In genomic region chr9:111348821-111349271, GRCh38 we compare ENCODE assay signal across 18 cellular contexts. TPM values are rescaled to one million over a fixed set of nuclear protein-coding genes. Genes with fewer than 3 reads are reported as not detected.
DNase-seq lines count a peak whose midpoint lies in the region; ATAC-seq and TF ChIP-seq lines count a peak whose summit lies in the region.
"Had no signal": no experiment of that assay in that cellular context is flagged by ENCODE, and none has a peak within 500 bp of the region (broad histone marks: within the 10 kb centered on the region; RNA-seq: fewer than 3 reads in every experiment).

No MANE protein-coding gene starts in this region.

- peak in 1 of 7 experiments; percentile 1 for TF ChIP-seq CTCF in body of pancreas (IDR thresholded peaks at IDR 0.05)
- no peak for TF ChIP-seq CTCF in glutamatergic neuron (IDR thresholded peaks at IDR 0.05; ENCODE audit: partially characterized antibody, unreplicated experiment)

- no peaks in the 10 kb centered on the region for H3K9me3 ChIP-seq in body of pancreas
- H3K9me3 ChIP-seq: BLaER1 had no signal

- H3K36me3 Mint-ChIP-seq in glutamatergic neuron (ENCODE audit: unreplicated experiment): no peaks in the 10 kb centered on the region
- no peaks in the 10 kb centered on the region for H3K36me3 Mint-ChIP-seq in T-helper 2 cell treated with Interferon-gamma antibody and Interleukin-4, amounts not matched to agents 5 μg/mL and 100 μg/mL, for 36 hours (ENCODE audit: low read depth)
- H3K36me3 Mint-ChIP-seq in activated CD4-positive, alpha-beta memory T cell treated with anti-CD3 and anti-CD28 coated beads for 36 hours: no peaks in the 10 kb centered on the region
- H3K36me3 Mint-ChIP-seq: stimulated activated effector memory CD8-positive, alpha-beta T cell treated with anti-CD3 and anti-CD28 coated beads, Interleukin-12 subunit alpha, Interleukin-12 subunit beta, amount 100 ng/mL, for 72 hours had no signal

- H3K9me3 Mint-ChIP-seq in glutamatergic neuron (ENCODE audit: unreplicated experiment): peaks cover 1% of the 10 kb centered on the region
- no peaks in the 10 kb centered on the region for H3K9me3 Mint-ChIP-seq in T-helper 2 cell treated with Interferon-gamma antibody and Interleukin-4, amounts not matched to agents 5 μg/mL and 100 μg/mL, for 36 hours
- no peaks in the 10 kb centered on the region for H3K9me3 Mint-ChIP-seq in activated CD4-positive, alpha-beta memory T cell treated with anti-CD3 and anti-CD28 coated beads for 36 hours

- WGBS in body of pancreas, 2 donors: 7 to 10% methylated on average over 4 of the region's 4 CpGs

- CTCF ChIA-PET in activated CD4-positive, alpha-beta memory T cell treated with anti-CD3 and anti-CD28 coated beads for 36 hours (lab: Charles Lee): no interaction called here

- H3K36me3 ChIP-seq in body of pancreas (replicated peaks in 1 of 2; ENCODE audit: insufficient read depth in 1 of 2, low read depth in 2 of 2): no peaks in the 10 kb centered on the region
- H3K36me3 ChIP-seq: BLaER1 had no signal

- intact Hi-C loops in body of pancreas (cut with DNase I): no loop called here
- intact Hi-C loops in activated CD4-positive, alpha-beta memory T cell treated with anti-CD3 and anti-CD28 coated beads for 36 hours (cut with micrococcal nuclease): no loop called here

- POLR2A ChIA-PET in activated CD4-positive, alpha-beta memory T cell treated with anti-CD3 and anti-CD28 coated beads for 36 hours (lab: Charles Lee): no interaction called here

- peak; percentile 84 for ATAC-seq in body of pancreas
- ATAC-seq: stimulated activated effector memory CD8-positive, alpha-beta T cell treated with anti-CD3 and anti-CD28 coated beads, Interleukin-12 subunit alpha, Interleukin-12 subunit beta, amount 100 ng/mL, for 72 hours had no signal

- peaks cover 20% of the 10 kb centered on the region for H3K4me1 ChIP-seq in body of pancreas
- H3K4me1 ChIP-seq: BLaER1 had no signal

- no peaks in the 10 kb centered on the region for H3K27me3 ChIP-seq in body of pancreas
- H3K27me3 ChIP-seq: BLaER1 had no signal

- H3K4me1 Mint-ChIP-seq in glutamatergic neuron (ENCODE audit: low read depth, unreplicated experiment): no peaks in the 10 kb centered on the region
- H3K4me1 Mint-ChIP-seq in T-helper 2 cell treated with Interferon-gamma antibody and Interleukin-4, amounts not matched to agents 5 μg/mL and 100 μg/mL, for 36 hours (ENCODE audit: low read depth): peaks cover 6% of the 10 kb centered on the region
- H3K4me1 Mint-ChIP-seq in activated CD4-positive, alpha-beta memory T cell treated with anti-CD3 and anti-CD28 coated beads for 36 hours (ENCODE audit: low read depth): peaks cover 2% of the 10 kb centered on the region

- DNase-seq in HS-5 (ENCODE audit: low read depth) (peak; percentile 50), body of pancreas (peak in 1 of 4 donors; percentile 6), iris pigment epithelial cell (ENCODE audit: low read depth) (peak; percentile 26), skeletal muscle cell (ENCODE audit: low read depth) (peak; percentile 66), glutamatergic neuron (no peak), KG1 (lab: John Stamatoyannopoulos, UW) (no peak)
- no peak for DNase-seq in T-helper 2 cell treated with Interferon-gamma antibody and Interleukin-4, amounts not matched to agents 5 μg/mL and 100 μg/mL, for 36 hours (ENCODE audit: low spot score)
- no peak for DNase-seq in activated CD4-positive, alpha-beta memory T cell treated with anti-CD3 and anti-CD28 coated beads for 36 hours
- DNase-seq: activated CD4-positive, alpha-beta T cell treated with anti-CD3 and anti-CD28 coated beads, Interleukin-2, amount 50 U/mL, for 48 hours; activated naive CD4-positive, alpha-beta T cell treated with Interleukin-2 at 50 U/mL for 16 hours; NCI-H748 treated with DMSO at 0.1 percent for 48 hours; stimulated activated CD4-positive, alpha-beta T cell treated with anti-CD3 and anti-CD28 coated beads, Interleukin-4, amount 100 ng/mL, for 1 hour had no signal

- no peak overlapping the region for H3K27ac Mint-ChIP-seq in glutamatergic neuron (ENCODE audit: unreplicated experiment)
- H3K27ac Mint-ChIP-seq in T-helper 2 cell treated with Interferon-gamma antibody and Interleukin-4, amounts not matched to agents 5 μg/mL and 100 μg/mL, for 36 hours: no peak overlapping the region
- no peak overlapping the region for H3K27ac Mint-ChIP-seq in activated CD4-positive, alpha-beta memory T cell treated with anti-CD3 and anti-CD28 coated beads for 36 hours
- H3K27ac Mint-ChIP-seq: stimulated activated effector memory CD8-positive, alpha-beta T cell treated with anti-CD3 and anti-CD28 coated beads, Interleukin-12 subunit alpha, Interleukin-12 subunit beta, amount 100 ng/mL, for 72 hours had no signal

- no peak overlapping the region for H3K4me3 ChIP-seq in body of pancreas
- no peak overlapping the region for H3K4me3 ChIP-seq in skeletal muscle cell (ENCODE audit: low read depth, low read length)
- H3K4me3 ChIP-seq: BLaER1 had no signal

- peak overlapping the region in 1 of 4 donors; percentile 65 for H3K27ac ChIP-seq in body of pancreas
- H3K27ac ChIP-seq: BLaER1, KMS-11 had no signal

- no peak overlapping the region for H3K4me3 Mint-ChIP-seq in glutamatergic neuron (ENCODE audit: unreplicated experiment)
- H3K4me3 Mint-ChIP-seq in T-helper 2 cell treated with Interferon-gamma antibody and Interleukin-4, amounts not matched to agents 5 μg/mL and 100 μg/mL, for 36 hours: no peak overlapping the region
- no peak overlapping the region for H3K4me3 Mint-ChIP-seq in activated CD4-positive, alpha-beta memory T cell treated with anti-CD3 and anti-CD28 coated beads for 36 hours
- H3K4me3 Mint-ChIP-seq: stimulated activated effector memory CD8-positive, alpha-beta T cell treated with anti-CD3 and anti-CD28 coated beads, Interleukin-12 subunit alpha, Interleukin-12 subunit beta, amount 100 ng/mL, for 72 hours had no signal

- no peaks in the 10 kb centered on the region for H3K27me3 Mint-ChIP-seq in glutamatergic neuron (ENCODE audit: unreplicated experiment)
- H3K27me3 Mint-ChIP-seq in T-helper 2 cell treated with Interferon-gamma antibody and Interleukin-4, amounts not matched to agents 5 μg/mL and 100 μg/mL, for 36 hours (ENCODE audit: low read depth): peaks cover 12% of the 10 kb centered on the region
- peaks cover 11% of the 10 kb centered on the region for H3K27me3 Mint-ChIP-seq in activated CD4-positive, alpha-beta memory T cell treated with anti-CD3 and anti-CD28 coated beads for 36 hours

- no peak for TF ChIP-seq POLR2A in body of pancreas (IDR thresholded peaks at IDR 0.05)

RNA-seq across cellular contexts. Expression of gene OR2K2, which starts 18.8 kb away (rescaled TPM):
- total RNA-seq in body of pancreas (not detected), glutamatergic neuron (ENCODE audit: unreplicated experiment) (not detected)
- total RNA-seq in activated CD4-positive, alpha-beta memory T cell treated with anti-CD3 and anti-CD28 coated beads for 36 hours: not detected
- total RNA-seq: cardiac septum; mononuclear cell; T-helper 2 cell treated with Interferon-gamma antibody and Interleukin-4, amounts not matched to agents 100 ng/mL and 5 ng/mL, for 36 hours had no signal

Comparison
In these comparisons a context has a peak if more than half of its experiments do, and no peak if none do; other contexts are left out.
1. DNase-seq: peak in HS-5 (single experiment), iris pigment epithelial cell (single experiment) and skeletal muscle cell (single experiment); none in glutamatergic neuron (single experiment), T-helper 2 cell treated with Interferon-gamma antibody and Interleukin-4, amounts not matched to agents 5 μg/mL and 100 μg/mL, for 36 hours (single experiment), KG1 (single experiment) and activated CD4-positive, alpha-beta memory T cell treated with anti-CD3 and anti-CD28 coated beads for 36 hours (single experiment).